ENCODE assay signal across 18 cellular contexts in the genomic region with DNA sequence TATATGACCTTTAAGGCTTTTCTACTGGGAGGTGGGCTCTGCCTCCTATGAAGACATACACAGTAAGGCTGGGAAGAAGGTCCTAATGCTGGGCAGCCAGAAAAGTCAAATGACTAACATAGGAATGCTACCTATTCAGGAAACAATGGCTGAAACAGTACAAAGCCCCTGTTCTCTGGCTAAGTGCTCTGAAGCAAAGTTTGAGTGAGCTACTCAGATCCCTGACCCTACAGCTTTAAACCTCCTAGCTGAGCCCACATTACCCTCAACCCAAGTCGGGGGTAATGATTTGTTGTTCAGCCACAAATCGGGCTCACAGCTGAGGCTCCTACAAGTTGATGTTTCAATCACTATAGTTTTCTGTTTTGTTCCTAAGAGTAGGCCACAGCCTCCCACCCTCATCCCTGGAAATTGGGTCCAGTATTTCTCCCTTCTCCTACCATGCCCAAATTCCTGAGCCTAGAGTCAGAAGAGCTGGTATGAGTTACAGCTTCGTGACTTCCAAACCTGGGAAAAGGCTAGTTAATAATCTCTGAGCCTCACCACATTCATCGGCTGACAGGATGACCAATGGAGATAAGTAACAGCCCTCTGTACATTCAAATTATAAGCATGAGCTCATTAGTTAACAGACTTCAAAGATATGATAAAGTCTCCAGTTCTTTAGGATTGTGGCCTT. TPM values are rescaled to one million over a fixed set of nuclear protein-coding genes. Genes with fewer than 3 reads are reported as not detected.
A peak's percentile ranks its signal among the peaks of the same experiment; 100 is the strongest.
DNase-seq lines count a peak whose midpoint lies in the region; ATAC-seq, FAIRE-seq and TF ChIP-seq lines count a peak whose summit lies in the region.
"Had no signal": no experiment of that assay in that cellular context is flagged by ENCODE, and none has a peak within 500 bp of the region (broad histone marks: within the 10 kb centered on the region; RNA-seq: fewer than 3 reads in every experiment).

No MANE protein-coding gene starts in this region.

- H3K4me1 Mint-ChIP-seq in immature natural killer cell, result peaks cover 4 to 17% of the 10 kb centered on the region in 2 donors

- 97% methylated on average over 3 of the region's 4 CpGs; no CpG with 5 or more reads in 1 of the 2 experiments for WGBS in mesodermal cell (ENCODE audit: insufficient coverage in 2 of 2), 2 experiments

- no peaks in the 10 kb centered on the region for H3K9me3 ChIP-seq in mesodermal cell (ENCODE audit: control insufficient read depth, low read length)
- H3K9me3 ChIP-seq: left ventricle myocardium inferior had no signal

- TF ChIP-seq CTCF in GM13977 (IDR thresholded peaks at IDR 0.05; ENCODE audit: extremely low read depth, insufficient read depth, missing control alignments), result no peak

- ATAC-seq in GM19467 (IDR thresholded peaks at IDR 0.05; ENCODE audit: unreplicated experiment) (no peak), HG02970 (IDR thresholded peaks at IDR 0.05; ENCODE audit: low FRiP score, unreplicated experiment) (no peak)
- ATAC-seq: activated CD8-positive, alpha-beta T cell treated with anti-CD3 and anti-CD28 coated beads for 36 hours; activated T-helper 17 cell treated with anti-CD3 and anti-CD28 coated beads, Interleukin-2, amount 50 U/mL, for 72 hours; naive thymus-derived CD4-positive, alpha-beta T cell had no signal

- H3K4me3 ChIP-seq in mesodermal cell (ENCODE audit: extremely low read depth, insufficient read depth, low read length, poor library complexity, severe bottlenecking), result no peak overlapping the region
- H3K4me3 ChIP-seq: left ventricle myocardium inferior had no signal

- H3K36me3 ChIP-seq in mesodermal cell (ENCODE audit: control insufficient read depth, insufficient read depth, low read length), result peaks cover 39% of the 10 kb centered on the region

- peak overlapping the region; percentile 13 for H3K27ac ChIP-seq in epithelial cell of prostate
- peak overlapping the region; percentile 75 for H3K27ac ChIP-seq in mesodermal cell (ENCODE audit: low read depth, low read length, severe bottlenecking)
- H3K27ac ChIP-seq: left ventricle myocardium inferior had no signal

- peak; percentile 97 for FAIRE-seq in RCC 7860 (lab: Jason Lieb, UNC)
- FAIRE-seq: colon had no signal

- in situ Hi-C loops in GM13977 (cut with MboI; ENCODE audit: low pct_unique_long_range_greater_than_20kb, low sequenced_read_pairs, unreplicated experiment), result no loop called here

- H3K4me3 Mint-ChIP-seq in immature natural killer cell, result no peak overlapping the region
- H3K4me3 Mint-ChIP-seq: activated CD8-positive, alpha-beta T cell treated with anti-CD3 and anti-CD28 coated beads for 36 hours; activated T-helper 17 cell treated with anti-CD3 and anti-CD28 coated beads, Interleukin-2, amount 50 U/mL, for 72 hours; naive thymus-derived CD4-positive, alpha-beta T cell had no signal

- no peaks in the 10 kb centered on the region for H3K9me3 Mint-ChIP-seq in immature natural killer cell
- H3K9me3 Mint-ChIP-seq: activated CD8-positive, alpha-beta T cell treated with anti-CD3 and anti-CD28 coated beads for 36 hours; activated T-helper 17 cell treated with anti-CD3 and anti-CD28 coated beads, Interleukin-2, amount 50 U/mL, for 72 hours; naive thymus-derived CD4-positive, alpha-beta T cell had no signal

- H3K27me3 Mint-ChIP-seq in immature natural killer cell (ENCODE audit: low read depth in 3 of 3), result no peaks in the 10 kb centered on the region
- H3K27me3 Mint-ChIP-seq: activated CD8-positive, alpha-beta T cell treated with anti-CD3 and anti-CD28 coated beads for 36 hours; activated T-helper 17 cell treated with anti-CD3 and anti-CD28 coated beads, Interleukin-2, amount 50 U/mL, for 72 hours; naive thymus-derived CD4-positive, alpha-beta T cell had no signal

- DNase-seq in EH (ENCODE audit: low read depth) (peak; percentile 47), RCC 7860 (ENCODE audit: low spot score) (peak; percentile 94), epithelial cell of prostate (ENCODE audit: low read depth, low spot score) (no peak), GM13977 (ENCODE audit: low spot score) (no peak), immature natural killer cell (no peak)
- DNase-seq: activated CD8-positive, alpha-beta T cell treated with anti-CD3 and anti-CD28 coated beads for 36 hours; amniotic stem cell; COR-L47; left ventricle myocardium inferior; naive thymus-derived CD4-positive, alpha-beta T cell; NCI-H187 treated with DMSO at 0.1 percent for 48 hours; NCI-H510A treated with DMSO at 0.1 percent for 48 hours; substantia nigra had no signal

- peaks cover 17% of the 10 kb centered on the region for H3K4me1 ChIP-seq in mesodermal cell (ENCODE audit: control insufficient read depth, insufficient read depth, low read length, poor library complexity, severe bottlenecking)

- H3K36me3 Mint-ChIP-seq in immature natural killer cell, result peaks cover 0 to 12% (median 8%) of the 10 kb centered on the region in 3 donors

- H3K27ac Mint-ChIP-seq in immature natural killer cell, result no peak overlapping the region
- H3K27ac Mint-ChIP-seq: activated CD8-positive, alpha-beta T cell treated with anti-CD3 and anti-CD28 coated beads for 36 hours; activated T-helper 17 cell treated with anti-CD3 and anti-CD28 coated beads, Interleukin-2, amount 50 U/mL, for 72 hours; naive thymus-derived CD4-positive, alpha-beta T cell had no signal

RNA-seq across cellular contexts. Expression of a gene that starts 46.5 kb away (rescaled TPM):
- 19.1 TPM for polyA plus RNA-seq in mesodermal cell (2013, experiment 1 of 2)
- 19.3 TPM for polyA plus RNA-seq in mesodermal cell (2013, experiment 2 of 2)
- 10 to 100 TPM in 2 of 3 donors, 1 to 10 TPM in 1; 6.2 to 11.6 (median 10.6) TPM for polyA plus RNA-seq in immature natural killer cell

Comparison
In these comparisons a context has a peak if more than half of its experiments do, and no peak if none do; other contexts are left out.
1. DNase-seq: peak in EH (single experiment) and RCC 7860 (single experiment); none in epithelial cell of prostate (single experiment), GM13977 (single experiment) and immature natural killer cell (0 of 3).